1 cellular context compared by ENCODE assay signal in the genomic region with DNA sequence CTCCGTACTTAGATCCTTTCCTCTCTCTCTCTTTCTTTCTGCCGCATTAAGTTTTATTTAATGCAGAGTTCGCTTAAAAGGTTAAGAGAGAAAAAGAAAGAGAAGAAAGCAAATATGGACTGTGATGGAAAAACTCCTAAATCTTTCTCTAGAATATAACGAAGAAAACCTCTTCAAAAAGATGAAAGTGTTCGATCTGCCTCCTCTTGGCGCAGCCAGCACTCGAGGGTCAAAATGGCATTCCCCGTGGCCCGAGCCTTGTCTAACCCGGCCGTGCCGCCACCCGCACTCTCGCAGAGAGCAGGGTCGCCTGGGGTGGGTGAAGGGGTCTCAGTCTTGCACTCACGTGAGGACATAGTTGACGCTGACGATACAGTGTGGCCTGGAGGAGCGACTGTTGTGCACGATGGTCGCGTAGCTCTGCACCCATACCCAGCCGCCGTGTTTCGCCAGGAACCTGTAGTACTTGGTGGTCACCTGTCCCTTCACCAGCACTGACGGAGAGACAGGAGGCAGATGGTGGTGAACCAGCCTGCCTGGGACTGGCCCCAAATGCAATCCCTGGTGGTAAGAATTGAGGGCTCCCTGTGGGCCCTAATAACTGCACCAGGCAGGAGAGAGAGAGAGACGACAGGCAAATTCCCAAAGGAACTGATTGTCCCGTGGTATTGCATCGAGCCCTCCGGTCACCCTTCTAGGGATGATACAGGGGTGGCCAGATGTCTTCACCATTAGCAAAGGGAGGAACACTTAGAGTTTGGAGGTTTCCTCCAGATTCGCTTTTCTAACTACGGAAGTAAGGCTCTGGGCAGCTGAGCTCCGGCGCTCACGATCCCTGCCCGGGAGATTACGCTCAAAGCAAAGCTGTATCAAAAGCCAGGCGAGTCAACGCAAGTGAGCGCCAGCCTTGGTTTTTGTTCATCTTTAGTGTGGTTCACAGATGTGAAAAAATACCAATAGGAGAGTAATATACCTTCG.
TF ChIP-seq lines count a peak whose summit lies in the region.

No MANE protein-coding gene starts in this region.

TF ChIP-seq in WTC11, 78 proteins besides CTCF, POLR2A, EP300 and RAD21 (continued from another document):
- TF ChIP-seq, protein P1, sequence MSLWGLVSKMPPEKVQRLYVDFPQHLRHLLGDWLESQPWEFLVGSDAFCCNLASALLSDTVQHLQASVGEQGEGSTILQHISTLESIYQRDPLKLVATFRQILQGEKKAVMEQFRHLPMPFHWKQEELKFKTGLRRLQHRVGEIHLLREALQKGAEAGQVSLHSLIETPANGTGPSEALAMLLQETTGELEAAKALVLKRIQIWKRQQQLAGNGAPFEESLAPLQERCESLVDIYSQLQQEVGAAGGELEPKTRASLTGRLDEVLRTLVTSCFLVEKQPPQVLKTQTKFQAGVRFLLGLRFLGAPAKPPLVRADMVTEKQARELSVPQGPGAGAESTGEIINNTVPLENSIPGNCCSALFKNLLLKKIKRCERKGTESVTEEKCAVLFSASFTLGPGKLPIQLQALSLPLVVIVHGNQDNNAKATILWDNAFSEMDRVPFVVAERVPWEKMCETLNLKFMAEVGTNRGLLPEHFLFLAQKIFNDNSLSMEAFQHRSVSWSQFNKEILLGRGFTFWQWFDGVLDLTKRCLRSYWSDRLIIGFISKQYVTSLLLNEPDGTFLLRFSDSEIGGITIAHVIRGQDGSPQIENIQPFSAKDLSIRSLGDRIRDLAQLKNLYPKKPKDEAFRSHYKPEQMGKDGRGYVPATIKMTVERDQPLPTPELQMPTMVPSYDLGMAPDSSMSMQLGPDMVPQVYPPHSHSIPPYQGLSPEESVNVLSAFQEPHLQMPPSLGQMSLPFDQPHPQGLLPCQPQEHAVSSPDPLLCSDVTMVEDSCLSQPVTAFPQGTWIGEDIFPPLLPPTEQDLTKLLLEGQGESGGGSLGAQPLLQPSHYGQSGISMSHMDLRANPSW (CRISPR knock-in tag; conservative IDR thresholded peaks at IDR 0.05; ENCODE audit: low read depth) = no peak
- TF ChIP-seq ZNF138 (CRISPR knock-in tag; conservative IDR thresholded peaks at IDR 0.05) (no peak), MXD4 (CRISPR knock-in tag; IDR thresholded peaks at IDR 0.05; ENCODE audit: borderline replicate concordance) (no peak), ZNF219 (CRISPR knock-in tag; IDR thresholded peaks at IDR 0.05; ENCODE audit: borderline replicate concordance) (no peak), ZNF671 (CRISPR knock-in tag; IDR thresholded peaks at IDR 0.05) (no peak), NFE2L1 (CRISPR knock-in tag; IDR thresholded peaks at IDR 0.05) (no peak)
- TF ChIP-seq, protein P2, sequence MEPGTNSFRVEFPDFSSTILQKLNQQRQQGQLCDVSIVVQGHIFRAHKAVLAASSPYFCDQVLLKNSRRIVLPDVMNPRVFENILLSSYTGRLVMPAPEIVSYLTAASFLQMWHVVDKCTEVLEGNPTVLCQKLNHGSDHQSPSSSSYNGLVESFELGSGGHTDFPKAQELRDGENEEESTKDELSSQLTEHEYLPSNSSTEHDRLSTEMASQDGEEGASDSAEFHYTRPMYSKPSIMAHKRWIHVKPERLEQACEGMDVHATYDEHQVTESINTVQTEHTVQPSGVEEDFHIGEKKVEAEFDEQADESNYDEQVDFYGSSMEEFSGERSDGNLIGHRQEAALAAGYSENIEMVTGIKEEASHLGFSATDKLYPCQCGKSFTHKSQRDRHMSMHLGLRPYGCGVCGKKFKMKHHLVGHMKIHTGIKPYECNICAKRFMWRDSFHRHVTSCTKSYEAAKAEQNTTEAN (CRISPR knock-in tag; IDR thresholded peaks at IDR 0.05) = no peak
- TF ChIP-seq, protein P3, sequence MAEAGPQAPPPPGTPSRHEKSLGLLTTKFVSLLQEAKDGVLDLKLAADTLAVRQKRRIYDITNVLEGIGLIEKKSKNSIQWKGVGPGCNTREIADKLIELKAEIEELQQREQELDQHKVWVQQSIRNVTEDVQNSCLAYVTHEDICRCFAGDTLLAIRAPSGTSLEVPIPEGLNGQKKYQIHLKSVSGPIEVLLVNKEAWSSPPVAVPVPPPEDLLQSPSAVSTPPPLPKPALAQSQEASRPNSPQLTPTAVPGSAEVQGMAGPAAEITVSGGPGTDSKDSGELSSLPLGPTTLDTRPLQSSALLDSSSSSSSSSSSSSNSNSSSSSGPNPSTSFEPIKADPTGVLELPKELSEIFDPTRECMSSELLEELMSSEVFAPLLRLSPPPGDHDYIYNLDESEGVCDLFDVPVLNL (CRISPR knock-in tag; IDR thresholded peaks at IDR 0.05; ENCODE audit: borderline replicate concordance, low read depth) = no peak
- TF ChIP-seq, protein P4, sequence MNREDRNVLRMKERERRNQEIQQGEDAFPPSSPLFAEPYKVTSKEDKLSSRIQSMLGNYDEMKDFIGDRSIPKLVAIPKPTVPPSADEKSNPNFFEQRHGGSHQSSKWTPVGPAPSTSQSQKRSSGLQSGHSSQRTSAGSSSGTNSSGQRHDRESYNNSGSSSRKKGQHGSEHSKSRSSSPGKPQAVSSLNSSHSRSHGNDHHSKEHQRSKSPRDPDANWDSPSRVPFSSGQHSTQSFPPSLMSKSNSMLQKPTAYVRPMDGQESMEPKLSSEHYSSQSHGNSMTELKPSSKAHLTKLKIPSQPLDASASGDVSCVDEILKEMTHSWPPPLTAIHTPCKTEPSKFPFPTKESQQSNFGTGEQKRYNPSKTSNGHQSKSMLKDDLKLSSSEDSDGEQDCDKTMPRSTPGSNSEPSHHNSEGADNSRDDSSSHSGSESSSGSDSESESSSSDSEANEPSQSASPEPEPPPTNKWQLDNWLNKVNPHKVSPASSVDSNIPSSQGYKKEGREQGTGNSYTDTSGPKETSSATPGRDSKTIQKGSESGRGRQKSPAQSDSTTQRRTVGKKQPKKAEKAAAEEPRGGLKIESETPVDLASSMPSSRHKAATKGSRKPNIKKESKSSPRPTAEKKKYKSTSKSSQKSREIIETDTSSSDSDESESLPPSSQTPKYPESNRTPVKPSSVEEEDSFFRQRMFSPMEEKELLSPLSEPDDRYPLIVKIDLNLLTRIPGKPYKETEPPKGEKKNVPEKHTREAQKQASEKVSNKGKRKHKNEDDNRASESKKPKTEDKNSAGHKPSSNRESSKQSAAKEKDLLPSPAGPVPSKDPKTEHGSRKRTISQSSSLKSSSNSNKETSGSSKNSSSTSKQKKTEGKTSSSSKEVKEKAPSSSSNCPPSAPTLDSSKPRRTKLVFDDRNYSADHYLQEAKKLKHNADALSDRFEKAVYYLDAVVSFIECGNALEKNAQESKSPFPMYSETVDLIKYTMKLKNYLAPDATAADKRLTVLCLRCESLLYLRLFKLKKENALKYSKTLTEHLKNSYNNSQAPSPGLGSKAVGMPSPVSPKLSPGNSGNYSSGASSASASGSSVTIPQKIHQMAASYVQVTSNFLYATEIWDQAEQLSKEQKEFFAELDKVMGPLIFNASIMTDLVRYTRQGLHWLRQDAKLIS (CRISPR knock-in tag; IDR thresholded peaks at IDR 0.05; ENCODE audit: borderline replicate concordance) = no peak
- TF ChIP-seq, protein P5, sequence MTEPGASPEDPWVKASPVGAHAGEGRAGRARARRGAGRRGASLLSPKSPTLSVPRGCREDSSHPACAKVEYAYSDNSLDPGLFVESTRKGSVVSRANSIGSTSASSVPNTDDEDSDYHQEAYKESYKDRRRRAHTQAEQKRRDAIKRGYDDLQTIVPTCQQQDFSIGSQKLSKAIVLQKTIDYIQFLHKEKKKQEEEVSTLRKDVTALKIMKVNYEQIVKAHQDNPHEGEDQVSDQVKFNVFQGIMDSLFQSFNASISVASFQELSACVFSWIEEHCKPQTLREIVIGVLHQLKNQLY (CRISPR knock-in tag; IDR thresholded peaks at IDR 0.05) = no peak
TF ChIP-seq in WTC11: peak in this region for 0.
